ENCODE assay signal across 16 cellular contexts in genomic region chr2:197598450-197598849, GRCh38.
DNase-seq lines count a peak whose midpoint lies in the region; FAIRE-seq and TF ChIP-seq lines count a peak whose summit lies in the region.
"Had no signal": no experiment of that assay in that cellular context is flagged by ENCODE, and none has a peak within 500 bp of the region (broad histone marks: within the 10 kb centered on the region; RNA-seq: fewer than 3 reads in every experiment).

No MANE protein-coding gene starts in this region.

- TF ChIP-seq RAD21 in H1 (IDR thresholded peaks at IDR 0.05 in 1 of 2, conservative IDR thresholded peaks at IDR 0.05 in 1 of 2; ENCODE audit: low read depth in 2 of 2, low read length in 2 of 2) = no peak

- no peak overlapping the region for H3K14ac ChIP-seq in H1 (ENCODE audit: insufficient read length)
- H3K14ac ChIP-seq in trophoblast cell (ENCODE audit: low read length) = no peak overlapping the region

- H3K18ac ChIP-seq in H1 (ENCODE audit: extremely low read depth, low read length) (no peak overlapping the region), trophoblast cell (ENCODE audit: low read length) (no peak overlapping the region)

- CTCF ChIA-PET in H1 (lab: Charles Lee; ENCODE audit: partially characterized antibody) = interaction anchor here (1.0 to 2.2 kb wide), 4 partner anchors 8 to 98 kb away, joined by 4 to 10 read pairs (median 6); partner anchors contain the start of genes HSPD1 and HSPE1

- H3K23ac ChIP-seq in H1 (ENCODE audit: insufficient read length) (no peak overlapping the region), trophoblast cell (ENCODE audit: low read length) (no peak overlapping the region)

- no peak overlapping the region for H4K91ac ChIP-seq in H1 (replicated peaks; ENCODE audit: insufficient read length, low read length)
- H4K91ac ChIP-seq in trophoblast cell (ENCODE audit: low read depth, low read length) = no peak overlapping the region

- H2AK5ac ChIP-seq in H1 (ENCODE audit: low read depth, low read length) (no peak overlapping the region), trophoblast cell (ENCODE audit: low read length) (no peak overlapping the region)

- H3K9me2 ChIP-seq in Karpas-422 (replicated peaks; ENCODE audit: insufficient read depth, low read length) = no peaks in the 10 kb centered on the region

- no peak overlapping the region for H3K56ac ChIP-seq in H1 (replicated peaks; ENCODE audit: insufficient read length, low read depth, low read length)

- H3K9ac ChIP-seq in Karpas-422 (ENCODE audit: low read length) (no peak overlapping the region), H1 (replicated peaks in 1 of 4; ENCODE audit: extremely low read depth in 1 of 4, low read depth in 3 of 4, low read length in 3 of 4) (no peak overlapping the region), trophoblast cell (ENCODE audit: low read length) (peak overlapping the region; percentile 22)
- H3K9ac ChIP-seq: BLaER1 treated with 17β-estradiol and CSF1 and Interleukin-3, amounts not matched to agents 10 nM and 100 nM had no signal

- H3K4me1 ChIP-seq in Karpas-422 (ENCODE audit: low read length) = 0 out of 2 replicates have a peak, but pooled peaks cover 2% of the 10 kb centered on the region
- H3K4me1 ChIP-seq in H1 (replicated peaks in 1 of 4; ENCODE audit: control insufficient read depth in 3 of 4, insufficient read depth in 4 of 4, low read length in 3 of 4) = peaks cover 0 to 7% (median 5%) of the 10 kb centered on the region in 4 experiments; a peak in 5 of 7 replicates
- no peaks in the 10 kb centered on the region for H3K4me1 ChIP-seq in trophoblast cell (ENCODE audit: control insufficient read depth in 1 of 2, insufficient read depth in 2 of 2, low read length in 2 of 2)
- no peaks in the 10 kb centered on the region for H3K4me1 ChIP-seq in prostate gland (replicated peaks)
- H3K4me1 ChIP-seq: BLaER1 treated with 17β-estradiol and CSF1 and Interleukin-3, amounts not matched to agents 10 nM and 100 nM had no signal

- peaks cover 0 to 17% (median 0%) of the 10 kb centered on the region in 5 experiments for H3K9me3 Mint-ChIP-seq in brain
- H3K9me3 Mint-ChIP-seq: CD8-positive, alpha-beta T cell had no signal

- intact Hi-C loops in prostate gland (cut with DNase I) = no loop called here

- H3K4ac ChIP-seq in H1 (replicated peaks; ENCODE audit: insufficient read length, low read depth, low read length) (no peak overlapping the region), trophoblast cell (ENCODE audit: low read depth, low read length) (no peak overlapping the region)

- no peak overlapping the region for H2AFZ ChIP-seq in Karpas-422 (ENCODE audit: low read length)
- H2AFZ ChIP-seq in H1 (ENCODE audit: low read length) = no peak overlapping the region
- H2AFZ ChIP-seq in trophoblast cell (ENCODE audit: insufficient read depth, low read length, poor library complexity) = no peak overlapping the region

- peak overlapping the region in 4 of 5 experiments; percentile 62 to 92 (median 90) for H3K27ac Mint-ChIP-seq in brain
- H3K27ac Mint-ChIP-seq: B cell; CD8-positive, alpha-beta T cell had no signal

- no peaks in the 10 kb centered on the region for H3K9me3 ChIP-seq in Karpas-422 (ENCODE audit: low read length)
- no peaks in the 10 kb centered on the region for H3K9me3 ChIP-seq in H1 (ENCODE audit: insufficient read depth in 2 of 2, low read depth in 1 of 2, low read length in 1 of 2)
- H3K9me3 ChIP-seq in trophoblast cell (ENCODE audit: insufficient read depth, low read depth, low read length) = no peaks in the 10 kb centered on the region
- no peaks in the 10 kb centered on the region for H3K9me3 ChIP-seq in prostate gland
- H3K9me3 ChIP-seq: BLaER1 treated with 17β-estradiol and CSF1 and Interleukin-3, amounts not matched to agents 10 nM and 100 nM had no signal

- TF ChIP-seq CTCF in brain (conservative IDR thresholded peaks at IDR 0.05) (no peak), H1 (IDR thresholded peaks at IDR 0.05; ENCODE audit: control extremely low read depth in 1 of 3, insufficient read depth in 1 of 3, low read depth in 1 of 3, low read length in 3 of 3) (no peak), prostate gland (IDR thresholded peaks at IDR 0.05) (no peak)

- H3K79me2 ChIP-seq in Karpas-422 (ENCODE audit: low read length) (no peaks in the 10 kb centered on the region), H1 (ENCODE audit: control insufficient read depth in 1 of 2, insufficient read depth in 2 of 2, low read length in 2 of 2) (no peaks in the 10 kb centered on the region), trophoblast cell (ENCODE audit: control insufficient read depth, insufficient read depth, low read length, poor library complexity) (no peaks in the 10 kb centered on the region)

- H4K5ac ChIP-seq in H1 (ENCODE audit: insufficient read length, low read depth, low read length) = no peak overlapping the region

- no peak overlapping the region for H2BK120ac ChIP-seq in H1 (replicated peaks; ENCODE audit: low read depth, low read length)
- H2BK120ac ChIP-seq in trophoblast cell (ENCODE audit: insufficient read depth, low read length, poor library complexity) = no peak overlapping the region

- TF ChIP-seq POLR2A in H1 (IDR thresholded peaks at IDR 0.05; ENCODE audit: control extremely low read depth in 1 of 2, low read depth in 2 of 2, low read length in 2 of 2) (no peak), prostate gland (IDR thresholded peaks at IDR 0.05) (no peak)

- H2BK12ac ChIP-seq in H1 (ENCODE audit: low read depth, low read length) (peak overlapping the region; percentile 28; the same call in 1 of the 2 replicates), trophoblast cell (ENCODE audit: low read length) (no peak overlapping the region)

- H2BK5ac ChIP-seq in H1 (ENCODE audit: low read depth, low read length) (no peak overlapping the region), trophoblast cell (ENCODE audit: low read depth, low read length, poor library complexity) (no peak overlapping the region)

- H3K23me2 ChIP-seq in H1 (ENCODE audit: low read depth, low read length) = 0 out of 2 replicates have a peak, but pooled peaks cover 2% of the 10 kb centered on the region

- POLR2A ChIA-PET in H1 (lab: Charles Lee; ENCODE audit: partially characterized antibody) = interaction anchor here (1.7 to 3.1 kb wide), 3 partner anchors 10 to 13 kb away, joined by 3 to 12 read pairs (median 12); no protein-coding TSS in a partner anchor

- FAIRE-seq in H1 (lab: Jason Lieb, UNC) = no peak

- H3K27me3 ChIP-seq in Karpas-422 (ENCODE audit: low read length) (no peaks in the 10 kb centered on the region), H1 (replicated peaks in 1 of 4; ENCODE audit: control insufficient read depth in 3 of 4, extremely low read depth in 1 of 4, insufficient read depth in 3 of 4, low read length in 3 of 4) (no peaks in the 10 kb centered on the region), trophoblast cell (ENCODE audit: insufficient read depth, low read length) (no peaks in the 10 kb centered on the region), prostate gland (replicated peaks; ENCODE audit: insufficient read depth) (no peaks in the 10 kb centered on the region)
- H3K27me3 ChIP-seq: BLaER1 treated with 17β-estradiol and CSF1 and Interleukin-3, amounts not matched to agents 10 nM and 100 nM had no signal

- H4K12ac ChIP-seq in trophoblast cell (ENCODE audit: low read depth, low read length) = no peak overlapping the region

- DNase-seq in Karpas-422 (peak; percentile 32), H1 (ENCODE audit: low read depth in 1 of 2, low spot score in 2 of 2) (no peak), trophoblast cell (no peak), AG08396 (ENCODE audit: low spot score) (no peak), NCI-H2196 (lab: John Stamatoyannopoulos, UW; ENCODE audit: unreplicated experiment) (no peak), prostate gland (ENCODE audit: low spot score) (no peak)
- DNase-seq: 8988T; Calu3; CD8-positive, alpha-beta T cell; DMS79 treated with DMSO at 0.1 percent for 48 hours; GF-D8; GOT3; H9 had no signal

- H3K36me3 Mint-ChIP-seq in brain = peaks cover 52% of the 10 kb centered on the region
- H3K36me3 Mint-ChIP-seq: CD8-positive, alpha-beta T cell had no signal

- no peak for TF ChIP-seq EP300 in H1 (IDR thresholded peaks at IDR 0.05; ENCODE audit: borderline replicate concordance in 1 of 2, low read depth in 2 of 2, low read length in 2 of 2)

- H4K20me1 ChIP-seq in Karpas-422 (ENCODE audit: insufficient read depth, low read depth, low read length) = no peaks in the 10 kb centered on the region
- no peaks in the 10 kb centered on the region for H4K20me1 ChIP-seq in H1 (replicated peaks in 1 of 2; ENCODE audit: control insufficient read depth in 1 of 2, insufficient read depth in 2 of 2, low read length in 2 of 2)
- H4K20me1 ChIP-seq: BLaER1 treated with 17β-estradiol and CSF1 and Interleukin-3, amounts not matched to agents 10 nM and 100 nM had no signal

- H3K79me1 ChIP-seq in H1 (ENCODE audit: low read depth, low read length) (no peaks in the 10 kb centered on the region), trophoblast cell (ENCODE audit: low read length) (no peaks in the 10 kb centered on the region)

- no peak overlapping the region for H3K4me3 Mint-ChIP-seq in brain
- H3K4me3 Mint-ChIP-seq: B cell, H9 had no signal

- 95% methylated on average over 5 of the region's 5 CpGs; no CpG with 5 or more reads in 1 of the 2 experiments for WGBS in H1 (ENCODE audit: extremely low coverage in 1 of 2, insufficient coverage in 1 of 2, insufficient read length in 1 of 2, insufficient replicate concordance in 2 of 2, low coverage in 1 of 2, low lambda C conversion rate in 2 of 2, missing lambda C conversion rate in 1 of 2), 2 experiments
- no CpG with 5 or more reads among the region's 5 CpGs for WGBS in trophoblast cell (ENCODE audit: extremely low coverage, insufficient coverage, insufficient read length)
- 86% methylated on average over 5 of the region's 5 CpGs for WGBS in prostate gland

- peaks cover 52% of the 10 kb centered on the region for H3K4me1 Mint-ChIP-seq in brain

- H3K27me3 Mint-ChIP-seq in brain = no peaks in the 10 kb centered on the region

- H3K4me2 ChIP-seq in Karpas-422 (ENCODE audit: low read depth, low read length, poor library complexity, severe bottlenecking) (no peak overlapping the region), H1 (ENCODE audit: insufficient read depth in 1 of 2, low read depth in 2 of 2, low read length in 2 of 2) (no peak overlapping the region), trophoblast cell (ENCODE audit: low read length) (no peak overlapping the region)
- H3K4me2 ChIP-seq: BLaER1 treated with 17β-estradiol and CSF1 and Interleukin-3, amounts not matched to agents 10 nM and 100 nM had no signal

- peak overlapping the region; percentile 29; the same call in 1 of the 2 replicates for H2BK20ac ChIP-seq in H1 (ENCODE audit: low read length)

- H3K4me3 ChIP-seq in Karpas-422 (ENCODE audit: low read length) = no peak overlapping the region
- H3K4me3 ChIP-seq in H1 (ENCODE audit: extremely low read depth in 1 of 4, insufficient read depth in 2 of 4, low read depth in 3 of 4, low read length in 4 of 4) = no peak overlapping the region
- no peak overlapping the region for H3K4me3 ChIP-seq in trophoblast cell (ENCODE audit: low read depth, low read length)
- H3K4me3 ChIP-seq in prostate gland = no peak overlapping the region
- H3K4me3 ChIP-seq: BLaER1 treated with 17β-estradiol and CSF1 and Interleukin-3, amounts not matched to agents 10 nM and 100 nM had no signal

- H3K36me3 ChIP-seq in Karpas-422 (ENCODE audit: insufficient read depth, low read length) = no peaks in the 10 kb centered on the region
- H3K36me3 ChIP-seq in H1 (ENCODE audit: control insufficient read depth in 2 of 4, insufficient read depth in 4 of 4, low read length in 3 of 4) = no peaks in the 10 kb centered on the region
- no peaks in the 10 kb centered on the region for H3K36me3 ChIP-seq in trophoblast cell (ENCODE audit: control insufficient read depth in 1 of 2, insufficient read depth in 2 of 2, low read length in 2 of 2)
- H3K36me3 ChIP-seq in prostate gland = no peaks in the 10 kb centered on the region
- H3K36me3 ChIP-seq: BLaER1 treated with 17β-estradiol and CSF1 and Interleukin-3, amounts not matched to agents 10 nM and 100 nM had no signal

- H4K8ac ChIP-seq in H1 (ENCODE audit: extremely low read depth, insufficient read depth, low read length) = no peak overlapping the region
- no peak overlapping the region for H4K8ac ChIP-seq in trophoblast cell (ENCODE audit: low read depth, low read length)

- no peak overlapping the region for H3K27ac ChIP-seq in Karpas-422 (ENCODE audit: low read length)
- H3K27ac ChIP-seq in H1 (ENCODE audit: low read depth, low read length) = no peak overlapping the region
- no peak overlapping the region for H3K27ac ChIP-seq in trophoblast cell (ENCODE audit: low read depth, low read length)
- H3K27ac ChIP-seq in prostate gland = no peak overlapping the region
- H3K27ac ChIP-seq: BLaER1 treated with 17β-estradiol and CSF1 and Interleukin-3, amounts not matched to agents 10 nM and 100 nM had no signal

- no peak overlapping the region for H2BK15ac ChIP-seq in H1 (ENCODE audit: low read length)
